1 cellular context compared by ENCODE assay signal in the genomic region with DNA sequence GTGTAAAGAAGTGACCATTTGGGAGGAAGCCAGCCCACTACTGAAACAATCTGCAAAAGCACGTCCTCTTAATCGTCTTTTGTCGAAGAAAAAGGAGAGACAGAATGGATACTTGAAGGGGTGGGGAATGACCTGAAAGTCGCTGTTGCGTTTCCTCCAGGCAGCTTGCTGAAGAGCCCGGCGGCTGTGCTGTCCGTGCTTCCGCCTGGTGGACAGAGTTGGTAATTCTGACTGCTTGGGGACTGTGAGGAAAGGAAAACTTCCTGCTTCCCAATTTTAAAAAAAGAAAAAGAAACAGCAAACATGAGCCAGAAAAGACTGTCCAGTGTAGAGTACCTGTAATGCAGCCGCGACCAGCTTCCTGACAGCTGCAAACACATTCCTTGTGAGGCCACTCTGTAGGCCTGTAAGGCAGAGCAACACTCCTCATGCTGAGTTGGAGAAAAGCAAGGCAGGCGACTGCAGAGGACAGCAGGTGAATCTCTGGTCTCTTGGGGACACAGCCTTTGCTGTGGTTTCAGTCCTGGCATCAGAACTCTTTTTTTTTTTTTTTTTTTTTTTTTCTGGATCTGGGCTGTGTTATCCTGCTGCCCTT.
TF ChIP-seq lines count a peak whose summit lies in the region.

No MANE protein-coding gene starts in this region.

TF ChIP-seq in GM23338, 12 proteins besides CTCF, POLR2A, EP300 and RAD21:
- TF ChIP-seq, protein P1, sequence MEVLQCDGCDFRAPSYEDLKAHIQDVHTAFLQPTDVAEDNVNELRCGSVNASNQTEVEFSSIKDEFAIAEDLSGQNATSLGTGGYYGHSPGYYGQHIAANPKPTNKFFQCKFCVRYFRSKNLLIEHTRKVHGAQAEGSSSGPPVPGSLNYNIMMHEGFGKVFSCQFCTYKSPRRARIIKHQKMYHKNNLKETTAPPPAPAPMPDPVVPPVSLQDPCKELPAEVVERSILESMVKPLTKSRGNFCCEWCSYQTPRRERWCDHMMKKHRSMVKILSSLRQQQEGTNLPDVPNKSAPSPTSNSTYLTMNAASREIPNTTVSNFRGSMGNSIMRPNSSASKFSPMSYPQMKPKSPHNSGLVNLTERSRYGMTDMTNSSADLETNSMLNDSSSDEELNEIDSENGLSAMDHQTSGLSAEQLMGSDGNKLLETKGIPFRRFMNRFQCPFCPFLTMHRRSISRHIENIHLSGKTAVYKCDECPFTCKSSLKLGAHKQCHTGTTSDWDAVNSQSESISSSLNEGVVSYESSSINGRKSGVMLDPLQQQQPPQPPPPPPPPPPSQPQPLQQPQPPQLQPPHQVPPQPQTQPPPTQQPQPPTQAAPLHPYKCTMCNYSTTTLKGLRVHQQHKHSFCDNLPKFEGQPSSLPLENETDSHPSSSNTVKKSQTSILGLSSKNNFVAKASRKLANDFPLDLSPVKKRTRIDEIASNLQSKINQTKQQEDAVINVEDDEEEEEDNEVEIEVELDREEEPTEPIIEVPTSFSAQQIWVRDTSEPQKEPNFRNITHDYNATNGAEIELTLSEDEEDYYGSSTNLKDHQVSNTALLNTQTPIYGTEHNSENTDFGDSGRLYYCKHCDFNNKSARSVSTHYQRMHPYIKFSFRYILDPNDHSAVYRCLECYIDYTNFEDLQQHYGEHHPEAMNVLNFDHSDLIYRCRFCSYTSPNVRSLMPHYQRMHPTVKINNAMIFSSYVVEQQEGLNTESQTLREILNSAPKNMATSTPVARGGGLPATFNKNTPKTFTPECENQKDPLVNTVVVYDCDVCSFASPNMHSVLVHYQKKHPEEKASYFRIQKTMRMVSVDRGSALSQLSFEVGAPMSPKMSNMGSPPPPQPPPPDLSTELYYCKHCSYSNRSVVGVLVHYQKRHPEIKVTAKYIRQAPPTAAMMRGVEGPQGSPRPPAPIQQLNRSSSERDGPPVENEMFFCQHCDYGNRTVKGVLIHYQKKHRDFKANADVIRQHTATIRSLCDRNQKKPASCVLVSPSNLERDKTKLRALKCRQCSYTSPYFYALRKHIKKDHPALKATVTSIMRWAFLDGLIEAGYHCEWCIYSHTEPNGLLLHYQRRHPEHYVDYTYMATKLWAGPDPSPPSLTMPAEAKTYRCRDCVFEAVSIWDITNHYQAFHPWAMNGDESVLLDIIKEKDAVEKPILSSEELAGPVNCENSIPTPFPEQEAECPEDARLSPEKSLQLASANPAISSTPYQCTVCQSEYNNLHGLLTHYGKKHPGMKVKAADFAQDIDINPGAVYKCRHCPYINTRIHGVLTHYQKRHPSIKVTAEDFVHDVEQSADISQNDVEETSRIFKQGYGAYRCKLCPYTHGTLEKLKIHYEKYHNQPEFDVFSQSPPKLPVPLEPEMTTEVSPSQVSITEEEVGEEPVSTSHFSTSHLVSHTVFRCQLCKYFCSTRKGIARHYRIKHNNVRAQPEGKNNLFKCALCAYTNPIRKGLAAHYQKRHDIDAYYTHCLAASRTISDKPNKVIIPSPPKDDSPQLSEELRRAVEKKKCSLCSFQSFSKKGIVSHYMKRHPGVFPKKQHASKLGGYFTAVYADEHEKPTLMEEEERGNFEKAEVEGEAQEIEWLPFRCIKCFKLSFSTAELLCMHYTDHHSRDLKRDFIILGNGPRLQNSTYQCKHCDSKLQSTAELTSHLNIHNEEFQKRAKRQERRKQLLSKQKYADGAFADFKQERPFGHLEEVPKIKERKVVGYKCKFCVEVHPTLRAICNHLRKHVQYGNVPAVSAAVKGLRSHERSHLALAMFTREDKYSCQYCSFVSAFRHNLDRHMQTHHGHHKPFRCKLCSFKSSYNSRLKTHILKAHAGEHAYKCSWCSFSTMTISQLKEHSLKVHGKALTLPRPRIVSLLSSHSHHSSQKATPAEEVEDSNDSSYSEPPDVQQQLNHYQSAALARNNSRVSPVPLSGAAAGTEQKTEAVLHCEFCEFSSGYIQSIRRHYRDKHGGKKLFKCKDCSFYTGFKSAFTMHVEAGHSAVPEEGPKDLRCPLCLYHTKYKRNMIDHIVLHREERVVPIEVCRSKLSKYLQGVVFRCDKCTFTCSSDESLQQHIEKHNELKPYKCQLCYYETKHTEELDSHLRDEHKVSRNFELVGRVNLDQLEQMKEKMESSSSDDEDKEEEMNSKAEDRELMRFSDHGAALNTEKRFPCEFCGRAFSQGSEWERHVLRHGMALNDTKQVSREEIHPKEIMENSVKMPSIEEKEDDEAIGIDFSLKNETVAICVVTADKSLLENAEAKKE (CRISPR knock-in tag; IDR thresholded peaks at IDR 0.05), result peak; percentile 64; the same call in 1 of the 2 replicates
- TF ChIP-seq EZH2phosphoT487 (IDR thresholded peaks at IDR 0.05; ENCODE audit: unreplicated experiment), result no peak
